1 cellular context compared by ENCODE assay signal in the genomic region with DNA sequence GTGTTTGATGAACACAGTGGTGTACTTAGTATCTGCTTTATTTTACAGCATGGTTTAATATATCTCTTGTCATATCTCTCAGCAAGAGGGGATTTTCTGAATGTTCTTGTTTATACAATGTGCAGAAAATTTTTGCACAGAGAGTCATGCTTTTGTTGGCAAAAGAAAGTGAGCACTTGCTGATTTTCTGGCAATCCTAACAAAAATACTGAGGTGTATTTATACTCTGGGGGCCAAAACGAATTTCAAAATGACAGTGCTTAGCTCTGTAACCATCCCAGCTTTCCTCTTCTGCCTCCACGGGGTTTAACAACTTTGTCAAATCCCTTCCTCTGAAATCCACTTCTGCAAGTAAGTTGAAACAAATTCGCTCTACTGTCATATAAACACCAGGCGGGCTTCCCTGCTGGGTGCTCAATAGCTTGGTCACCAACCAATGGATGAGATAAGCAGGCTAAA.
TF ChIP-seq lines count a peak whose summit lies in the region.

No MANE protein-coding gene starts in this region.

TF ChIP-seq in SK-N-SH treated with all-trans-retinoic acid at 6 μM for 48 hours, 23 proteins besides CTCF, POLR2A, EP300 and RAD21 (continued from another document):
- TF ChIP-seq PATZ1 (CRISPR knock-in tag; IDR thresholded peaks at IDR 0.05; ENCODE audit: borderline replicate concordance) (no peak), ISL1 (CRISPR knock-in tag; IDR thresholded peaks at IDR 0.05) (peak; percentile 72), ZNF8 (CRISPR knock-in tag; IDR thresholded peaks at IDR 0.05) (no peak)
- TF ChIP-seq, protein P1, sequence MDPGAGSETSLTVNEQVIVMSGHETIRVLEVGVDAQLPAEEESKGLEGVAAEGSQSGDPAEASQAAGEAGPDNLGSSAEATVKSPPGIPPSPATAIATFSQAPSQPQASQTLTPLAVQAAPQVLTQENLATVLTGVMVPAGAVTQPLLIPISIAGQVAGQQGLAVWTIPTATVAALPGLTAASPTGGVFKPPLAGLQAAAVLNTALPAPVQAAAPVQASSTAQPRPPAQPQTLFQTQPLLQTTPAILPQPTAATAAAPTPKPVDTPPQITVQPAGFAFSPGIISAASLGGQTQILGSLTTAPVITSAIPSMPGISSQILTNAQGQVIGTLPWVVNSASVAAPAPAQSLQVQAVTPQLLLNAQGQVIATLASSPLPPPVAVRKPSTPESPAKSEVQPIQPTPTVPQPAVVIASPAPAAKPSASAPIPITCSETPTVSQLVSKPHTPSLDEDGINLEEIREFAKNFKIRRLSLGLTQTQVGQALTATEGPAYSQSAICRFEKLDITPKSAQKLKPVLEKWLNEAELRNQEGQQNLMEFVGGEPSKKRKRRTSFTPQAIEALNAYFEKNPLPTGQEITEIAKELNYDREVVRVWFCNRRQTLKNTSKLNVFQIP (CRISPR knock-in tag; IDR thresholded peaks at IDR 0.05; ENCODE audit: borderline replicate concordance, low read depth), result no peak
